8 cellular contexts compared by ENCODE assay signal in genomic region chr10:121554916-121555315, GRCh38. TPM values are rescaled to one million over a fixed set of nuclear protein-coding genes. Genes with fewer than 3 reads are reported as not detected.
DNase-seq lines count a peak whose midpoint lies in the region; ATAC-seq and TF ChIP-seq lines count a peak whose summit lies in the region.
"Not testable (repeated sequence)": the region's sequence is repeated elsewhere in the genome, so short reads cannot be mapped to it uniquely, and the experiment has no call there.
"Had no signal": no experiment of that assay in that cellular context is flagged by ENCODE, and none has a peak within 500 bp of the region (broad histone marks: within the 10 kb centered on the region; RNA-seq: fewer than 3 reads in every experiment).

No MANE protein-coding gene starts in this region.

- H4K12ac ChIP-seq in trophoblast cell (ENCODE audit: low read depth, low read length): not testable (repeated sequence)

- H3K9ac ChIP-seq in trophoblast cell (ENCODE audit: low read length): not testable (repeated sequence)

- not testable (repeated sequence) for H3K9me3 Mint-ChIP-seq in Calu3 (ENCODE audit: low read depth, unreplicated experiment); WTC11; mesothelial cell of epicardium

- peaks cover 91% of the 10 kb centered on the region for H3K79me2 ChIP-seq in hepatocyte
- H3K79me2 ChIP-seq in trophoblast cell (ENCODE audit: control insufficient read depth, insufficient read depth, low read length, poor library complexity): not testable (repeated sequence)

- H3K4me1 Mint-ChIP-seq in Calu3 (ENCODE audit: low read depth, unreplicated experiment) (peaks cover 24% of the 10 kb centered on the region), WTC11 (peaks cover 66% of the 10 kb centered on the region), mesothelial cell of epicardium (peaks cover 57% of the 10 kb centered on the region)

- not testable (repeated sequence) for H2BK120ac ChIP-seq in trophoblast cell (ENCODE audit: insufficient read depth, low read length, poor library complexity)

- H3K4ac ChIP-seq in trophoblast cell (ENCODE audit: low read depth, low read length): not testable (repeated sequence)

- not testable (repeated sequence) for TF ChIP-seq CTCF in Calu3 (IDR thresholded peaks at IDR 0.05; ENCODE audit: unreplicated experiment); WTC11 (IDR thresholded peaks at IDR 0.05); hepatocyte (IDR thresholded peaks at IDR 0.05; ENCODE audit: poor library complexity); mesothelial cell of epicardium (IDR thresholded peaks at IDR 0.05; ENCODE audit: unreplicated experiment)

- peaks cover 51% of the 10 kb centered on the region for H4K20me1 ChIP-seq in hepatocyte (ENCODE audit: insufficient read depth, poor library complexity, severe bottlenecking)

- DNase-seq in Calu3 (peak; percentile 22), HT-29 (ENCODE audit: low spot score) (peak; percentile 34), trophoblast cell (peak; percentile 68 to 77)
- not testable (repeated sequence) for DNase-seq in WTC11 (ENCODE audit: low spot score); hepatocyte (ENCODE audit: low spot score); mesothelial cell of epicardium (ENCODE audit: low spot score in 2 of 2, unreplicated experiment in 2 of 2)

- not testable (repeated sequence) for H3K36me3 ChIP-seq in hepatocyte (replicated peaks; ENCODE audit: insufficient read depth, low read depth); trophoblast cell (ENCODE audit: control insufficient read depth in 1 of 2, insufficient read depth in 2 of 2, low read length in 2 of 2)

- H3K27ac ChIP-seq in hepatocyte (peak overlapping the region; percentile 27), temporal lobe (ENCODE audit: low read depth, low read length) (peak overlapping the region; percentile 22)
- H3K27ac ChIP-seq in trophoblast cell (ENCODE audit: low read depth, low read length): not testable (repeated sequence)

- H3K14ac ChIP-seq in trophoblast cell (ENCODE audit: low read length): not testable (repeated sequence)

- not testable (repeated sequence) for H3K4me3 Mint-ChIP-seq in Calu3 (ENCODE audit: low read depth, unreplicated experiment); WTC11; mesothelial cell of epicardium

- POLR2A ChIA-PET in WTC11 (lab: Charles Lee): interaction anchor here (0.5 kb wide), 1 partner anchor 16 kb away, joined by 5 read pairs; no protein-coding TSS in a partner anchor

- not testable (repeated sequence) for H2AFZ ChIP-seq in hepatocyte; trophoblast cell (ENCODE audit: insufficient read depth, low read length, poor library complexity)

- ATAC-seq in WTC11: not testable (repeated sequence)

- not testable (repeated sequence) for H3K27me3 ChIP-seq in hepatocyte; trophoblast cell (ENCODE audit: insufficient read depth, low read length)

- not testable (repeated sequence) for H2BK12ac ChIP-seq in trophoblast cell (ENCODE audit: low read length)

- not testable (repeated sequence) for H3K36me3 Mint-ChIP-seq in Calu3 (ENCODE audit: insufficient read depth, unreplicated experiment)
- H3K36me3 Mint-ChIP-seq in WTC11 (peaks cover 23% of the 10 kb centered on the region), mesothelial cell of epicardium (peaks cover 16% of the 10 kb centered on the region)

- H3K18ac ChIP-seq in trophoblast cell (ENCODE audit: low read length): not testable (repeated sequence)

- H4K8ac ChIP-seq in trophoblast cell (ENCODE audit: low read depth, low read length): not testable (repeated sequence)

- H2AK5ac ChIP-seq in trophoblast cell (ENCODE audit: low read length): not testable (repeated sequence)

- not testable (repeated sequence) for H2BK5ac ChIP-seq in trophoblast cell (ENCODE audit: low read depth, low read length, poor library complexity)

- H3K9me2 ChIP-seq in hepatocyte (replicated peaks; ENCODE audit: insufficient read depth): not testable (repeated sequence)

- H3K9me3 ChIP-seq in hepatocyte (ENCODE audit: low read depth); trophoblast cell (ENCODE audit: insufficient read depth, low read depth, low read length): not testable (repeated sequence)

- intact Hi-C loops in Calu3 (cut with micrococcal nuclease; ENCODE audit: unreplicated experiment): not testable (repeated sequence)

- not testable (repeated sequence) for H3K23ac ChIP-seq in trophoblast cell (ENCODE audit: low read length)

- CTCF ChIA-PET in Calu3 (lab: Charles Lee): interaction anchor here (2.2 kb wide), 1 partner anchor 25 kb away, joined by 6 read pairs; no protein-coding TSS in a partner anchor
- CTCF ChIA-PET in WTC11 (lab: Charles Lee): not testable (repeated sequence)

- peak overlapping the region; percentile 65 for H3K27ac Mint-ChIP-seq in Calu3 (ENCODE audit: unreplicated experiment)
- peak overlapping the region; percentile 87 for H3K27ac Mint-ChIP-seq in WTC11
- peak overlapping the region; percentile 67 for H3K27ac Mint-ChIP-seq in mesothelial cell of epicardium

- H3K79me1 ChIP-seq in trophoblast cell (ENCODE audit: low read length): not testable (repeated sequence)

- WGBS in hepatocyte (ENCODE audit: low lambda C conversion rate, missing lambda C conversion rate): 52% methylated on average over 9 of the region's 9 CpGs
- no CpG with 5 or more reads among the region's 9 CpGs for WGBS in trophoblast cell (ENCODE audit: extremely low coverage, insufficient coverage, insufficient read length)

- peaks cover 27% of the 10 kb centered on the region for H3K4me1 ChIP-seq in hepatocyte (ENCODE audit: insufficient read depth)
- not testable (repeated sequence) for H3K4me1 ChIP-seq in trophoblast cell (ENCODE audit: control insufficient read depth in 1 of 2, insufficient read depth in 2 of 2, low read length in 2 of 2)

- BruUV-seq in Calu3 (replicated peaks; lab: Mats Ljungman, UMichigan): not testable (repeated sequence)

- not testable (repeated sequence) for H4K91ac ChIP-seq in trophoblast cell (ENCODE audit: low read depth, low read length)

- H3K4me2 ChIP-seq in hepatocyte; trophoblast cell (ENCODE audit: low read length): not testable (repeated sequence)

- H3K4me3 ChIP-seq in hepatocyte; trophoblast cell (ENCODE audit: low read depth, low read length): not testable (repeated sequence)

- not testable (repeated sequence) for H3K27me3 Mint-ChIP-seq in Calu3 (ENCODE audit: unreplicated experiment); WTC11 (ENCODE audit: low read depth); mesothelial cell of epicardium (ENCODE audit: low read depth)

RNA-seq across cellular contexts. Expression of gene FGFR2, which starts 43.3 kb away (rescaled TPM):
- 53.6 and 57.9 TPM in 2 replicates for total RNA-seq in Calu3 (2022)
- total RNA-seq in HT-29 (2014; rRNA removed; shearing (Covaris generic)): 29.2 and 31.9 TPM in 2 replicates
- total RNA-seq in WTC11 (2021): 88.6 to 95.0 TPM (median 90.4 TPM) in 3 replicates
- 72.6 and 90.4 TPM in 2 replicates for total RNA-seq in hepatocyte
- 41.3 and 50.8 TPM in 2 replicates for polyA plus RNA-seq in hepatocyte
- total RNA-seq in mesothelial cell of epicardium: 78.0 to 88.3 TPM (median 83.2 TPM) in 3 replicates
- 21.4 and 23.8 TPM in 2 replicates for polyA plus RNA-seq in trophoblast cell (2013)
- total RNA-seq in temporal lobe: 46.7 TPM
- polyA plus RNA-seq: CD14-positive monocyte had no signal
